2 cellular contexts compared by ENCODE assay signal in genomic region chr12:77064891-77065360, GRCh38.
TF ChIP-seq lines count a peak whose summit lies in the region.

No MANE protein-coding gene starts in this region.

TF ChIP-seq in A549, 52 proteins besides CTCF, POLR2A, EP300 and RAD21 (continued from another document):
- TF ChIP-seq USF2 (IDR thresholded peaks at IDR 0.05), result no peak
- no peak for TF ChIP-seq NFE2L2 (conservative IDR thresholded peaks at IDR 0.05; ENCODE audit: low read length)
- TF ChIP-seq TFCP2L1 (CRISPR knock-in tag; IDR thresholded peaks at IDR 0.05), result no peak

TF ChIP-seq in SK-N-SH, 30 proteins besides CTCF, POLR2A, EP300 and RAD21 (continued from another document):
- TF ChIP-seq ZBTB33 (IDR thresholded peaks at IDR 0.05; ENCODE audit: borderline replicate concordance, low read depth) (no peak), EZH2phosphoT487 (IDR thresholded peaks at IDR 0.05; ENCODE audit: borderline replicate concordance, low read depth) (no peak), USF2 (IDR thresholded peaks at IDR 0.05; ENCODE audit: borderline replicate concordance, low read depth, low read length) (no peak), GATA2 (CRISPR knock-in tag; IDR thresholded peaks at IDR 0.05) (no peak)
